Comparison of ENCODE assay signal across 11 cellular contexts in genomic region chr21:33332143-33332542, GRCh38. TPM values are rescaled to one million over a fixed set of nuclear protein-coding genes. Genes with fewer than 3 reads are reported as not detected.
DNase-seq lines count a peak whose midpoint lies in the region; ATAC-seq lines count a peak whose summit lies in the region.
"Had no signal": no experiment of that assay in that cellular context is flagged by ENCODE, and none has a peak within 500 bp of the region (broad histone marks: within the 10 kb centered on the region; RNA-seq: fewer than 3 reads in every experiment).

No MANE protein-coding gene starts in this region.

- H3K27ac Mint-ChIP-seq in activated naive CD4-positive, alpha-beta T cell treated with anti-CD3 and anti-CD28 coated beads, Interleukin-2, amount 10 ng/mL, durations not matched to agents 7 days and 5 days = peak overlapping the region; percentile 86
- H3K27ac Mint-ChIP-seq in stimulated activated naive B cell treated with anti-CD40 and anti-IgM and Interleukin-4, amounts not matched to agents 10 μg/mL and 1 μg/mL and 100 μg/mL, for 72 hours = peak overlapping the region; percentile 94

- peak; percentile 61 for DNase-seq in activated naive CD4-positive, alpha-beta T cell treated with anti-CD3 and anti-CD28 coated beads, Interleukin-2, amount 10 ng/mL, durations not matched to agents 7 days and 5 days
- no peak for DNase-seq in activated naive CD4-positive, alpha-beta T cell treated with Interleukin-2 at 50 U/mL for 16 hours
- peak; percentile 57 for DNase-seq in Jurkat, Clone E6-1 (ENCODE audit: low read depth, low spot score)
- DNase-seq in stimulated activated naive B cell treated with anti-CD40 and anti-IgM and Interleukin-4, amounts not matched to agents 10 μg/mL and 1 μg/mL and 100 μg/mL, for 72 hours = no peak
- DNase-seq in ACHN = no peak
- DNase-seq in left ventricle myocardium superior = no peak
- DNase-seq in NOMO-1 treated with DMSO at 0.1 percent for 48 hours (lab: John Stamatoyannopoulos, UW; ENCODE audit: unreplicated experiment) = no peak
- DNase-seq: foreskin melanocyte, NCI-H69, thyroid gland had no signal

- H3K27me3 Mint-ChIP-seq in activated naive CD4-positive, alpha-beta T cell treated with anti-CD3 and anti-CD28 coated beads, Interleukin-2, amount 10 ng/mL, durations not matched to agents 7 days and 5 days = no peaks in the 10 kb centered on the region
- H3K27me3 Mint-ChIP-seq in stimulated activated naive B cell treated with anti-CD40 and anti-IgM and Interleukin-4, amounts not matched to agents 10 μg/mL and 1 μg/mL and 100 μg/mL, for 72 hours = no peaks in the 10 kb centered on the region

- peak overlapping the region; percentile 40 for H3K4me3 Mint-ChIP-seq in activated naive CD4-positive, alpha-beta T cell treated with anti-CD3 and anti-CD28 coated beads, Interleukin-2, amount 10 ng/mL, durations not matched to agents 7 days and 5 days
- peak overlapping the region; percentile 22 to 46 for H3K4me3 Mint-ChIP-seq in stimulated activated naive B cell treated with anti-CD40 and anti-IgM and Interleukin-4, amounts not matched to agents 10 μg/mL and 1 μg/mL and 100 μg/mL, for 72 hours

- H3K9me3 Mint-ChIP-seq in activated naive CD4-positive, alpha-beta T cell treated with anti-CD3 and anti-CD28 coated beads, Interleukin-2, amount 10 ng/mL, durations not matched to agents 7 days and 5 days = peaks cover 16% of the 10 kb centered on the region
- peaks cover 8 to 13% of the 10 kb centered on the region in 2 donors for H3K9me3 Mint-ChIP-seq in stimulated activated naive B cell treated with anti-CD40 and anti-IgM and Interleukin-4, amounts not matched to agents 10 μg/mL and 1 μg/mL and 100 μg/mL, for 72 hours

- ATAC-seq in GM21825 (IDR thresholded peaks at IDR 0.05; ENCODE audit: unreplicated experiment) (peak; percentile 77), left ventricle myocardium superior (no peak)
- ATAC-seq in stimulated activated naive B cell treated with anti-CD40 and anti-IgM and Interleukin-4, amounts not matched to agents 10 μg/mL and 1 μg/mL and 100 μg/mL, for 72 hours (replicated peaks) = peak; percentile 71 to 74

- in situ Hi-C loops in ACHN (cut with HindIII; ENCODE audit: low pct_ligation_motif_present, low pct_unique_long_range_greater_than_20kb, low sequenced_read_pairs) = no loop called here

- H3K36me3 Mint-ChIP-seq in activated naive CD4-positive, alpha-beta T cell treated with anti-CD3 and anti-CD28 coated beads, Interleukin-2, amount 10 ng/mL, durations not matched to agents 7 days and 5 days = peaks cover 54% of the 10 kb centered on the region
- peaks cover 20 to 47% of the 10 kb centered on the region in 2 donors for H3K36me3 Mint-ChIP-seq in stimulated activated naive B cell treated with anti-CD40 and anti-IgM and Interleukin-4, amounts not matched to agents 10 μg/mL and 1 μg/mL and 100 μg/mL, for 72 hours

- CTCF ChIA-PET in activated naive CD4-positive, alpha-beta T cell treated with anti-CD3 and anti-CD28 coated beads, Interleukin-2, amount 10 ng/mL, durations not matched to agents 7 days and 5 days (lab: Charles Lee) = interaction anchor here (0.6 to 4.0 kb wide), 5 partner anchors 12 to 53 kb away, joined by 3 to 27 read pairs (median 4); no protein-coding TSS in a partner anchor

- H3K4me3 ChIP-seq in Jurkat, Clone E6-1 (ENCODE audit: low read length) = no peak overlapping the region
- H3K4me3 ChIP-seq: thyroid gland had no signal

- intact Hi-C loops in left ventricle myocardium superior (cut with micrococcal nuclease) = no loop called here

- peaks cover 63% of the 10 kb centered on the region for H3K4me1 Mint-ChIP-seq in activated naive CD4-positive, alpha-beta T cell treated with anti-CD3 and anti-CD28 coated beads, Interleukin-2, amount 10 ng/mL, durations not matched to agents 7 days and 5 days
- peaks cover 41 to 65% of the 10 kb centered on the region in 2 donors for H3K4me1 Mint-ChIP-seq in stimulated activated naive B cell treated with anti-CD40 and anti-IgM and Interleukin-4, amounts not matched to agents 10 μg/mL and 1 μg/mL and 100 μg/mL, for 72 hours

RNA-seq across cellular contexts. Expression of gene IFNAR1, which starts 7.4 kb away (rescaled TPM):
- polyA plus RNA-seq in Jurkat, Clone E6-1 (2012; ENCODE audit: insufficient read depth, insufficient read length) = 16.9 TPM
- 23.6 TPM for total RNA-seq in left ventricle myocardium superior

Comparison
In these comparisons a context has a peak if more than half of its experiments do, and no peak if none do; other contexts are left out.
1. DNase-seq: peak in activated naive CD4-positive, alpha-beta T cell treated with anti-CD3 and anti-CD28 coated beads, Interleukin-2, amount 10 ng/mL, durations not matched to agents 7 days and 5 days (single experiment) and Jurkat, Clone E6-1 (single experiment); none in activated naive CD4-positive, alpha-beta T cell treated with Interleukin-2 at 50 U/mL for 16 hours (single experiment), stimulated activated naive B cell treated with anti-CD40 and anti-IgM and Interleukin-4, amounts not matched to agents 10 μg/mL and 1 μg/mL and 100 μg/mL, for 72 hours (single experiment), ACHN (single experiment), left ventricle myocardium superior (single experiment) and NOMO-1 treated with DMSO at 0.1 percent for 48 hours (single experiment).